In the genomic region with DNA sequence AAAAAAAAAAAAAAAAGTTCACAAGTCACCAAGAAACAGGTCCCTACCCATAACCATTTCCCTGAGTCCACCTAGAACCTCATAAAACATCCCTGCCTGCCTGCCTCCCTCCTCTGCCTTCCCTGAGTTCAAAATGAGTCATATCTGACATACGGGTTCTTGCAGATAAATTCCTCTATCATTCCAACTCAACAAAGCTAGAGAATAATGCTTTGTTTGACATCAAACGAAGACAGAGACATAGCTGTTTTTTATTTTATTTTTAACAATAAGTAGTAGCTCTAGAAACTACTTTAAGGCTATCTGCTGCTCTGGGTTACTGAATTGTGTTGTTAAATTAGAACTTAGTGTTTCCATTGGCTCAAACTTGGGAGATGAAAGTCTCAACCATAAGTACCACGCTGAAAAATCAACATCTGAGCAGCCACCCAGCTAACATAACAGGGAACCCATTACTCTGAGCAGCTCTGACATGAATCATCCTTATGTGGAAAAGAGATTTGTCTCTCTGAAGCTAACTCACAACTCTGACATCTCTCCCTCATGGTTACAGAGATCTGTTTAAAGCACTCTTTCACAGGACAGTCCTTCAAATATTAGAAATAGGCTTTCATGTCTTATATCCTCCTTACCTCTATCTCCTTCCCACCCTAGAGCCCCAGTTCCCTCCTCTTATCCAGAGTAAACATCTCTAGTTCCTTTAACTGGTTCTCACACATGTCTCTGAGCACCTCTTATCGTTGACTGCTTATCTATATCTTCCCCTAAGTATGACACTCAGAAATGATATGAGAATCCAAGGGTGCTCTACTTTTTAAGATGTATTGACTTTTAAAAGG, we compare ENCODE assay signal across 9 cellular contexts. TPM values are rescaled to one million over a fixed set of nuclear protein-coding genes. Genes with fewer than 3 reads are reported as not detected.
DNase-seq lines count a peak whose midpoint lies in the region; ATAC-seq, FAIRE-seq and TF ChIP-seq lines count a peak whose summit lies in the region.
"Had no signal": no experiment of that assay in that cellular context is flagged by ENCODE, and none has a peak within 500 bp of the region (broad histone marks: within the 10 kb centered on the region; RNA-seq: fewer than 3 reads in every experiment).

No MANE protein-coding gene starts in this region.

- DNase-seq in brain microvascular endothelial cell, result peak; percentile 79
- DNase-seq in GM12891 (ENCODE audit: insufficient read length, low spot score), result no peak
- DNase-seq in anterior cingulate cortex (lab: John Stamatoyannopoulos, UW), result no peak
- DNase-seq in endodermal cell, result no peak
- DNase-seq: right lobe of liver had no signal

- no peak for ATAC-seq in HG03460 (IDR thresholded peaks at IDR 0.05; ENCODE audit: unreplicated experiment)

- no peak for TF ChIP-seq POLR2A in GM12891 (IDR thresholded peaks at IDR 0.05; ENCODE audit: low read depth, low read length)

- H3K4me3 ChIP-seq in BLaER1 (no peak overlapping the region), Loucy (ENCODE audit: low read length, poor library complexity, severe bottlenecking) (peak overlapping the region; percentile 23), brain microvascular endothelial cell (ENCODE audit: low read depth, low read length) (peak overlapping the region; percentile 16), muscle layer of colon (ENCODE audit: low read depth in 1 of 2, low read length in 2 of 2) (no peak overlapping the region), endodermal cell (ENCODE audit: low read length) (no peak overlapping the region)
- H3K4me3 ChIP-seq: right lobe of liver had no signal

- H3K9ac ChIP-seq in BLaER1 (no peak overlapping the region), Loucy (ENCODE audit: low read depth, low read length, poor library complexity, severe bottlenecking) (no peak overlapping the region), muscle layer of colon (ENCODE audit: low read length) (peak overlapping the region; percentile 25), endodermal cell (ENCODE audit: extremely low read depth, low read length, poor library complexity, severe bottlenecking) (no peak overlapping the region)

- in situ Hi-C loops in brain microvascular endothelial cell (cut with HindIII; ENCODE audit: low pct_ligation_motif_present, low sequenced_read_pairs), result no loop called here

- peaks cover 34% of the 10 kb centered on the region for H3K9me3 ChIP-seq in BLaER1
- H3K9me3 ChIP-seq in Loucy (ENCODE audit: insufficient read depth, low read depth, low read length), result peaks cover 9% of the 10 kb centered on the region; the same call in 1 of the 2 replicates
- no peaks in the 10 kb centered on the region for H3K9me3 ChIP-seq in muscle layer of colon (ENCODE audit: low read length)
- peaks cover 9% of the 10 kb centered on the region for H3K9me3 ChIP-seq in endodermal cell (ENCODE audit: control insufficient read depth, low read length)
- H3K9me3 ChIP-seq: right lobe of liver had no signal

- WGBS in endodermal cell (ENCODE audit: insufficient coverage in 1 of 2, insufficient read length in 1 of 2), 2 experiments, result 68% methylated on average over 3 of the region's 4 CpGs; no CpG with 5 or more reads in 1 of the 2 experiments

- H3K36me3 ChIP-seq in BLaER1 (peaks cover 40% of the 10 kb centered on the region), Loucy (ENCODE audit: insufficient read depth, low read length) (peaks cover 29% of the 10 kb centered on the region), brain microvascular endothelial cell (replicated peaks) (no peaks in the 10 kb centered on the region), muscle layer of colon (ENCODE audit: insufficient read depth, low read length) (no peaks in the 10 kb centered on the region), endodermal cell (ENCODE audit: control insufficient read depth, insufficient read depth, low read length) (peaks cover 20% of the 10 kb centered on the region)
- H3K36me3 ChIP-seq: right lobe of liver had no signal

- peaks cover 67% of the 10 kb centered on the region for H3K4me1 ChIP-seq in BLaER1
- H3K4me1 ChIP-seq in Loucy (ENCODE audit: insufficient read depth, low read length, poor library complexity, severe bottlenecking), result peaks cover 44% of the 10 kb centered on the region
- peaks cover 42% of the 10 kb centered on the region for H3K4me1 ChIP-seq in muscle layer of colon (ENCODE audit: insufficient read depth, low read length)
- H3K4me1 ChIP-seq in endodermal cell (ENCODE audit: control insufficient read depth, insufficient read depth, low read length), result peaks cover 14% of the 10 kb centered on the region

- H3K27ac ChIP-seq in BLaER1 (peak overlapping the region; percentile 37; the same call in 1 of the 2 replicates), brain microvascular endothelial cell (peak overlapping the region; percentile 93), muscle layer of colon (ENCODE audit: low read depth, low read length) (peak overlapping the region; percentile 67), endodermal cell (ENCODE audit: low read depth, low read length) (no peak overlapping the region)
- H3K27ac ChIP-seq: right lobe of liver had no signal

- no peak for FAIRE-seq in GM12891 (lab: Jason Lieb, UNC)

- no peak overlapping the region for H2AFZ ChIP-seq in Loucy (ENCODE audit: low read length)

- H3K4me3 Mint-ChIP-seq in endodermal cell, result no peak overlapping the region

- H3K9me2 ChIP-seq in Loucy (replicated peaks; ENCODE audit: low read depth, low read length), result no peaks in the 10 kb centered on the region

- peaks cover 29% of the 10 kb centered on the region for H3K36me3 Mint-ChIP-seq in endodermal cell (ENCODE audit: low read depth)

- TF ChIP-seq CTCF in Loucy (conservative IDR thresholded peaks at IDR 0.05; ENCODE audit: low read length) (no peak), brain microvascular endothelial cell (IDR thresholded peaks at IDR 0.05; ENCODE audit: low read depth, low read length, missing control alignments) (no peak), endodermal cell (conservative IDR thresholded peaks at IDR 0.05) (no peak)

- H3K27me3 ChIP-seq in BLaER1 (no peaks in the 10 kb centered on the region), Loucy (ENCODE audit: insufficient read depth, low read length, poor library complexity, severe bottlenecking) (no peaks in the 10 kb centered on the region), brain microvascular endothelial cell (replicated peaks) (no peaks in the 10 kb centered on the region), muscle layer of colon (ENCODE audit: control insufficient read depth in 1 of 2, insufficient read depth in 2 of 2, low read length in 2 of 2) (no peaks in the 10 kb centered on the region), endodermal cell (ENCODE audit: control insufficient read depth, insufficient read depth, low read length, poor library complexity, severe bottlenecking) (no peaks in the 10 kb centered on the region)
- H3K27me3 ChIP-seq: right lobe of liver had no signal

- no peak overlapping the region for H3K27ac Mint-ChIP-seq in endodermal cell

- no peaks in the 10 kb centered on the region for H3K27me3 Mint-ChIP-seq in endodermal cell (ENCODE audit: insufficient read depth)

- H3K4me1 Mint-ChIP-seq in endodermal cell, result peaks cover 32% of the 10 kb centered on the region

- H3K4me2 ChIP-seq in BLaER1 (peak overlapping the region; percentile 57; the same call in 1 of the 2 replicates), Loucy (ENCODE audit: low read depth, low read length, poor library complexity, severe bottlenecking) (peak overlapping the region; percentile 87)

- peaks cover under 1% of the 10 kb centered on the region; the same call in 1 of the 2 replicates for H3F3A ChIP-seq in Loucy (ENCODE audit: low read depth)

- H3K9me3 Mint-ChIP-seq in endodermal cell, result no peaks in the 10 kb centered on the region

- peaks cover 97% of the 10 kb centered on the region for H3K79me2 ChIP-seq in Loucy (ENCODE audit: insufficient read depth, low read length)

- peaks cover 62% of the 10 kb centered on the region for H4K20me1 ChIP-seq in BLaER1
- H4K20me1 ChIP-seq in Loucy (ENCODE audit: insufficient read depth, low read length, poor library complexity, severe bottlenecking), result peaks cover 55% of the 10 kb centered on the region

TF ChIP-seq in GM12891, 5 proteins besides CTCF, POLR2A, EP300 and RAD21:
- TF ChIP-seq POLR2AphosphoS5 (IDR thresholded peaks at IDR 0.05; ENCODE audit: low read depth, low read length), result no peak
- no peak for TF ChIP-seq PAX5 (IDR thresholded peaks at IDR 0.05; ENCODE audit: insufficient read depth, low read length, severe bottlenecking)
- no peak for TF ChIP-seq SPI1 (IDR thresholded peaks at IDR 0.05; ENCODE audit: low read depth, low read length)
- no peak for TF ChIP-seq TAF1 (IDR thresholded peaks at IDR 0.05; ENCODE audit: low read depth, low read length)
- TF ChIP-seq POU2F2 (IDR thresholded peaks at IDR 0.05; ENCODE audit: low read depth, low read length), result no peak

RNA-seq across cellular contexts. Expression of gene TMEM245, which starts 12.1 kb away (rescaled TPM):
- 7.2 TPM for polyA plus RNA-seq in GM12891 (2012; ENCODE audit: low read depth, missing spikeins)
- 10 to 100 TPM; 42.8 to 55.0 TPM for total RNA-seq in endodermal cell
- polyA plus RNA-seq in endodermal cell (2013, experiment 1 of 2), result 45.8 TPM
- 43.2 TPM for polyA plus RNA-seq in endodermal cell (2013, experiment 2 of 2)

RNA-seq across cellular contexts. Expression of gene FRRS1L, which starts 59.4 kb away (rescaled TPM):
- not detected for polyA plus RNA-seq in GM12891 (2012; ENCODE audit: low read depth, missing spikeins)
- total RNA-seq in endodermal cell, result 1 to 10 TPM; 1.5 to 1.8 TPM
- 2.1 TPM for polyA plus RNA-seq in endodermal cell (2013, experiment 1 of 2)
- polyA plus RNA-seq in endodermal cell (2013, experiment 2 of 2), result 2.0 TPM
- total RNA-seq: right lobe of liver had no signal

Comparison
In these comparisons a context has a peak if more than half of its experiments do, and no peak if none do; other contexts are left out.
1. H3K4me3 ChIP-seq: peak in Loucy (single experiment) and brain microvascular endothelial cell (single experiment); none in BLaER1 (single experiment), muscle layer of colon (0 of 2) and endodermal cell (single experiment).